In genomic region chr2:98013407-98014042, GRCh38 we compare ENCODE assay signal across 1 cellular context.
TF ChIP-seq lines count a peak whose summit lies in the region.

No MANE protein-coding gene starts in this region.

TF ChIP-seq in WTC11, 78 proteins besides CTCF, POLR2A, EP300 and RAD21 (continued from another document):
- TF ChIP-seq ATF6 (CRISPR knock-in tag; IDR thresholded peaks at IDR 0.05) (no peak), FOXP4 (CRISPR knock-in tag; IDR thresholded peaks at IDR 0.05) (no peak), ZNF512 (CRISPR knock-in tag; IDR thresholded peaks at IDR 0.05; ENCODE audit: borderline replicate concordance) (no peak), GRHL2 (CRISPR knock-in tag; IDR thresholded peaks at IDR 0.05; ENCODE audit: insufficient replicate concordance, severe bottlenecking) (no peak), RELA (CRISPR knock-in tag; IDR thresholded peaks at IDR 0.05; ENCODE audit: borderline replicate concordance) (no peak), ZSCAN18 (CRISPR knock-in tag; IDR thresholded peaks at IDR 0.05) (no peak), ATF2 (CRISPR knock-in tag; IDR thresholded peaks at IDR 0.05; ENCODE audit: borderline replicate concordance, low read depth) (no peak), PRRX2 (CRISPR knock-in tag; IDR thresholded peaks at IDR 0.05) (no peak), ZNF219 (CRISPR knock-in tag; IDR thresholded peaks at IDR 0.05; ENCODE audit: borderline replicate concordance) (no peak), ELF4 (CRISPR knock-in tag; IDR thresholded peaks at IDR 0.05; ENCODE audit: low read depth) (no peak), USF1 (CRISPR knock-in tag; IDR thresholded peaks at IDR 0.05) (no peak), FOXJ3 (CRISPR knock-in tag; IDR thresholded peaks at IDR 0.05; ENCODE audit: borderline replicate concordance) (no peak)
